11 cellular contexts compared by ENCODE assay signal in genomic region chr4:128548381-128548780, GRCh38.
"Had no signal": no experiment of that assay in that cellular context is flagged by ENCODE, and none has a peak within 500 bp of the region (broad histone marks: within the 10 kb centered on the region; RNA-seq: fewer than 3 reads in every experiment).

No MANE protein-coding gene starts in this region.

- H3K4me3 ChIP-seq: GM23248, GM23338, HAP-1 had no signal

- ATAC-seq: GM23338, HCT116 had no signal

- H3K36me3 ChIP-seq: HAP-1 had no signal

- FAIRE-seq: H1, H54 had no signal

- H3K4me2 ChIP-seq: GM23338 had no signal

- DNase-seq: GM23248, GOT3, H7, H9, HCEC 1CT, HFFc6 had no signal

- H3K9ac ChIP-seq: GM23248 had no signal

- H2AFZ ChIP-seq: GM23248, GM23338 had no signal

- H3K27ac ChIP-seq: GM23248 had no signal

- H3K9me3 ChIP-seq: HAP-1 had no signal
